ENCODE assay signal across 8 cellular contexts in genomic region chr5:73135429-73136276, GRCh38. TPM values are rescaled to one million over a fixed set of nuclear protein-coding genes. Genes with fewer than 3 reads are reported as not detected.
A peak's percentile ranks its signal among the peaks of the same experiment; 100 is the strongest.
DNase-seq lines count a peak whose midpoint lies in the region; ATAC-seq and TF ChIP-seq lines count a peak whose summit lies in the region.

No MANE protein-coding gene starts in this region.

- WGBS in mesodermal cell (ENCODE audit: insufficient coverage in 2 of 2), 2 experiments, result 57 to 74% methylated on average over 8 to 9 of the region's 12 CpGs

- H3K4me1 ChIP-seq in mesodermal cell (ENCODE audit: control insufficient read depth, insufficient read depth, low read length, poor library complexity, severe bottlenecking), result peaks cover 16% of the 10 kb centered on the region

- DNase-seq in D341Med (ENCODE audit: low spot score), result peak; percentile 57
- DNase-seq in HT-29 (ENCODE audit: low spot score), result peak; percentile 38
- no peak for DNase-seq in G401 (ENCODE audit: low spot score)
- DNase-seq in amniotic stem cell (lab: John Stamatoyannopoulos, UW), result no peak

- peak overlapping the region; percentile 67 for H3K27ac ChIP-seq in mesodermal cell (ENCODE audit: low read depth, low read length, severe bottlenecking)

- no peaks in the 10 kb centered on the region for H3K36me3 ChIP-seq in mesodermal cell (ENCODE audit: control insufficient read depth, insufficient read depth, low read length)

- ATAC-seq in HG02885 (IDR thresholded peaks at IDR 0.05; ENCODE audit: poor library complexity, unreplicated experiment), result no peak
- no peak for ATAC-seq in HG02981 (IDR thresholded peaks at IDR 0.05; ENCODE audit: unreplicated experiment)

- TF ChIP-seq CTCF in WI38 (IDR thresholded peaks at IDR 0.05; ENCODE audit: low read depth, low read length), result peak; percentile 42

- H3K4me3 ChIP-seq in WI38 (ENCODE audit: low read depth, low read length) (no peak overlapping the region), mesodermal cell (ENCODE audit: extremely low read depth, insufficient read depth, low read length, poor library complexity, severe bottlenecking) (no peak overlapping the region)

- in situ Hi-C loops in G401 (cut with HindIII; ENCODE audit: low sequenced_read_pairs), result no loop called here

- no peaks in the 10 kb centered on the region for H3K9me3 ChIP-seq in mesodermal cell (ENCODE audit: control insufficient read depth, low read length)

RNA-seq across cellular contexts. Expression of gene TMEM171, which starts 15.3 kb away (rescaled TPM):
- not detected in 2 replicates for total RNA-seq in HT-29 (2014; rRNA removed; shearing (Covaris generic))
- polyA plus RNA-seq in mesodermal cell (2013, experiment 1 of 2), result 0.55 TPM
- 0.86 TPM for polyA plus RNA-seq in mesodermal cell (2013, experiment 2 of 2)
- total RNA-seq in G401 (2014; rRNA removed; shearing (Covaris generic)), result not detected in 2 replicates

RNA-seq across cellular contexts. Expression of gene TMEM174, which starts 37.3 kb away (rescaled TPM):
- not detected in 2 replicates for total RNA-seq in HT-29 (2014; rRNA removed; shearing (Covaris generic))
- polyA plus RNA-seq in mesodermal cell (2013, experiment 1 of 2), result not detected
- not detected for polyA plus RNA-seq in mesodermal cell (2013, experiment 2 of 2)
- not detected in 2 replicates for total RNA-seq in G401 (2014; rRNA removed; shearing (Covaris generic))

Comparison
In these comparisons a context has a peak if more than half of its experiments do, and no peak if none do; other contexts are left out.
1. DNase-seq: peak in D341Med (single experiment) and HT-29 (single experiment); none in G401 (single experiment) and amniotic stem cell (single experiment).